ENCODE assay signal across 17 cellular contexts in genomic region chr6:11815231-11815630, GRCh38. TPM values are rescaled to one million over a fixed set of nuclear protein-coding genes. Genes with fewer than 3 reads are reported as not detected.
DNase-seq lines count a peak whose midpoint lies in the region; ATAC-seq, FAIRE-seq and TF ChIP-seq lines count a peak whose summit lies in the region.
"Had no signal": no experiment of that assay in that cellular context is flagged by ENCODE, and none has a peak within 500 bp of the region (broad histone marks: within the 10 kb centered on the region; RNA-seq: fewer than 3 reads in every experiment).

No MANE protein-coding gene starts in this region.

- H3K79me2 ChIP-seq in osteoblast (ENCODE audit: insufficient read depth, low read length), result no peaks in the 10 kb centered on the region

- H3K4me3 ChIP-seq in esophagus muscularis mucosa, result no peak overlapping the region
- H3K4me3 ChIP-seq in osteoblast (ENCODE audit: insufficient read depth, low read length), result no peak overlapping the region
- H3K4me3 ChIP-seq in left ventricle myocardium inferior, result no peak overlapping the region
- H3K4me3 ChIP-seq: BLaER1 treated with 17β-estradiol and CSF1 and Interleukin-3, amounts not matched to agents 10 nM and 100 nM had no signal

- DNase-seq in Caki2 (ENCODE audit: low read depth), result peak; percentile 65
- DNase-seq in RCC 7860 (ENCODE audit: low spot score), result peak; percentile 68
- peak; percentile 60 for DNase-seq in esophagus muscularis mucosa (ENCODE audit: extremely low spot score)
- DNase-seq in osteoblast (ENCODE audit: insufficient read length, low spot score, missing footprints), result peak; percentile 50
- no peak for DNase-seq in NCI-H774 (lab: John Stamatoyannopoulos, UW)
- DNase-seq in left ventricle myocardium inferior, result no peak
- DNase-seq in NCI-H1436 (lab: John Stamatoyannopoulos, UW), result no peak
- DNase-seq: activated CD4-positive, alpha-beta T cell treated with anti-CD3 and anti-CD28 coated beads, Interleukin-2, amount 50 U/mL, for 1 hour; aorta; mesendoderm; NCI-H146; NCI-H524; RPMI8226; stimulated activated CD4-positive, alpha-beta T cell treated with anti-CD3 and anti-CD28 coated beads, Interleukin-2, amount 100 ng/mL, for 24 hours; T1000 had no signal

- H3K4me3 Mint-ChIP-seq in activated T-helper 17 cell treated with anti-CD3 and anti-CD28 coated beads, Interleukin-2, amount 50 U/mL, for 72 hours, result no peak overlapping the region

- peaks cover 13% of the 10 kb centered on the region for H3K4me1 Mint-ChIP-seq in activated T-helper 17 cell treated with anti-CD3 and anti-CD28 coated beads, Interleukin-2, amount 50 U/mL, for 72 hours

- no peak overlapping the region for H3K27ac Mint-ChIP-seq in activated T-helper 17 cell treated with anti-CD3 and anti-CD28 coated beads, Interleukin-2, amount 50 U/mL, for 72 hours

- H3K9me3 Mint-ChIP-seq in activated T-helper 17 cell treated with anti-CD3 and anti-CD28 coated beads, Interleukin-2, amount 50 U/mL, for 72 hours, result no peaks in the 10 kb centered on the region

- H3K4me1 ChIP-seq in esophagus muscularis mucosa (peaks cover 0 to 10% (median 6%) of the 10 kb centered on the region in 4 donors), osteoblast (ENCODE audit: insufficient read depth, low read length) (peaks cover 15% of the 10 kb centered on the region), left ventricle myocardium inferior (peaks cover 12% of the 10 kb centered on the region)

- TF ChIP-seq CTCF in esophagus muscularis mucosa (IDR thresholded peaks at IDR 0.05) (no peak), osteoblast (IDR thresholded peaks at IDR 0.05; ENCODE audit: extremely low read depth, low read depth, low read length) (no peak), left ventricle myocardium inferior (IDR thresholded peaks at IDR 0.05; ENCODE audit: borderline replicate concordance) (no peak)

- ATAC-seq in activated T-helper 17 cell treated with anti-CD3 and anti-CD28 coated beads, Interleukin-2, amount 50 U/mL, for 72 hours (replicated peaks), result no peak

- no peak for TF ChIP-seq EP300 in esophagus muscularis mucosa (IDR thresholded peaks at IDR 0.05)

- peak; percentile 89 for FAIRE-seq in RCC 7860 (lab: Jason Lieb, UNC)

- no peaks in the 10 kb centered on the region for H4K20me1 ChIP-seq in osteoblast (ENCODE audit: insufficient read depth, low read length)
- H4K20me1 ChIP-seq: BLaER1 treated with 17β-estradiol and CSF1 and Interleukin-3, amounts not matched to agents 10 nM and 100 nM had no signal

- intact Hi-C loops in esophagus muscularis mucosa (cut with DNase I) (no loop called here), left ventricle myocardium inferior (cut with micrococcal nuclease) (no loop called here)

- H2AFZ ChIP-seq in osteoblast (ENCODE audit: low read length), result peak overlapping the region; percentile 54

- H3K27ac ChIP-seq in esophagus muscularis mucosa (replicated peaks in 1 of 4) (no peak overlapping the region), osteoblast (ENCODE audit: low read depth, low read length) (peak overlapping the region; percentile 55), left ventricle myocardium inferior (replicated peaks) (no peak overlapping the region)
- H3K27ac ChIP-seq: BLaER1 treated with 17β-estradiol and CSF1 and Interleukin-3, amounts not matched to agents 10 nM and 100 nM had no signal

- in situ Hi-C loops in Caki2 (cut with HindIII; ENCODE audit: low pct_unique_long_range_greater_than_20kb, low sequenced_read_pairs), result no loop called here

- H3K27me3 Mint-ChIP-seq in activated T-helper 17 cell treated with anti-CD3 and anti-CD28 coated beads, Interleukin-2, amount 50 U/mL, for 72 hours, result no peaks in the 10 kb centered on the region

- H3K27me3 ChIP-seq in esophagus muscularis mucosa (no peaks in the 10 kb centered on the region), osteoblast (ENCODE audit: insufficient read depth, low read length) (no peaks in the 10 kb centered on the region), left ventricle myocardium inferior (ENCODE audit: low read depth) (no peaks in the 10 kb centered on the region)
- H3K27me3 ChIP-seq: BLaER1 treated with 17β-estradiol and CSF1 and Interleukin-3, amounts not matched to agents 10 nM and 100 nM had no signal

- H3K36me3 ChIP-seq in esophagus muscularis mucosa (no peaks in the 10 kb centered on the region), osteoblast (ENCODE audit: insufficient read depth, low read length) (no peaks in the 10 kb centered on the region), left ventricle myocardium inferior (no peaks in the 10 kb centered on the region)
- H3K36me3 ChIP-seq: BLaER1 treated with 17β-estradiol and CSF1 and Interleukin-3, amounts not matched to agents 10 nM and 100 nM had no signal

- no peaks in the 10 kb centered on the region for H3K36me3 Mint-ChIP-seq in activated T-helper 17 cell treated with anti-CD3 and anti-CD28 coated beads, Interleukin-2, amount 50 U/mL, for 72 hours (ENCODE audit: low read depth)

- WGBS in esophagus muscularis mucosa, result 86% methylated on average over 1 of the region's 1 CpG

- TF ChIP-seq POLR2A in esophagus muscularis mucosa (IDR thresholded peaks at IDR 0.05; ENCODE audit: low read depth), result no peak

- H3K4me2 ChIP-seq in osteoblast (ENCODE audit: insufficient read depth, low read length), result no peak overlapping the region
- H3K4me2 ChIP-seq: BLaER1 treated with 17β-estradiol and CSF1 and Interleukin-3, amounts not matched to agents 10 nM and 100 nM had no signal

- H3K9me3 ChIP-seq in esophagus muscularis mucosa (no peaks in the 10 kb centered on the region), osteoblast (ENCODE audit: low read depth, low read length) (no peaks in the 10 kb centered on the region), left ventricle myocardium inferior (replicated peaks) (no peaks in the 10 kb centered on the region)
- H3K9me3 ChIP-seq: BLaER1 treated with 17β-estradiol and CSF1 and Interleukin-3, amounts not matched to agents 10 nM and 100 nM had no signal

RNA-seq across cellular contexts. Expression of gene ADTRP, which starts 36.6 kb away (rescaled TPM):
- not detected in 2 replicates for total RNA-seq in Caki2 (2014; rRNA removed; shearing (Covaris generic); ENCODE audit: low replicate concordance)
- under 1 TPM in 2 of 4 donors, not detected in 2; 0.66 to 0.92 TPM for total RNA-seq in esophagus muscularis mucosa
- total RNA-seq in osteoblast, result 0.72 and 1.2 TPM in 2 replicates
- total RNA-seq in left ventricle myocardium inferior, result 0.33 TPM
- total RNA-seq in activated T-helper 17 cell treated with anti-CD3 and anti-CD28 coated beads, Interleukin-2, amount 50 U/mL, for 72 hours, result 10 to 100 TPM; 47.7 to 81.3 TPM

Comparison
In these comparisons a context has a peak if more than half of its experiments do, and no peak if none do; other contexts are left out.
1. DNase-seq: peak in Caki2 (single experiment), RCC 7860 (single experiment), esophagus muscularis mucosa (single experiment) and osteoblast (single experiment); none in NCI-H774 (single experiment), left ventricle myocardium inferior (single experiment) and NCI-H1436 (single experiment).
2. RNA of gene ADTRP, which starts 36.6 kb away (total RNA-seq): 47.7 to 81.3 TPM in activated T-helper 17 cell treated with anti-CD3 and anti-CD28 coated beads, Interleukin-2, amount 50 U/mL, for 72 hours; 0.72 to 1.2 TPM in osteoblast, 0.66 to 0.92 TPM in esophagus muscularis mucosa, 0.33 TPM in left ventricle myocardium inferior (single experiment) and not detected in Caki2; every median in the first group is over 10 times any median in the second.